ENCODE assay signal across 17 cellular contexts in the genomic region with DNA sequence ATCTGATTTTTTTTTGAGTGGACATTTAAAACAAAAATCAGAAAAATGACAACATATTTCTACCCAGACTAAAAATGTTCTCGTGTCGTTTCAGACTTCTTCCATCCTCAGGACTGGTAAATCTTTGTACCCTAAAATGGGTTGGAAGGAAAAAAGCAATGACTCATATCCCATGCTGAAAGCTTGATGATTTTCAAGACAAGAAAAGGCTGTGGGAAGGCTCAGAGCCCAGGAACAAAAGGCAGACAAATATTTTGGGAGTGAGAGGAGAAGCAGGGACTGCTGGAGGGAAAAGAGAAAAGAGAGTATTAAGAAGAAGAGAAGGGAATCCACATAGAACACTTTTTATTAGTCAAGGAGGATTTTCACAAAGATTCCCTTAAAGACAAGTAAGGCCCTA.
DNase-seq lines count a peak whose midpoint lies in the region; ATAC-seq and TF ChIP-seq lines count a peak whose summit lies in the region.
"Had no signal": no experiment of that assay in that cellular context is flagged by ENCODE, and none has a peak within 500 bp of the region (broad histone marks: within the 10 kb centered on the region; RNA-seq: fewer than 3 reads in every experiment).

No MANE protein-coding gene starts in this region.

- H3K27ac ChIP-seq in GM23248 (peak overlapping the region; percentile 80), brain microvascular endothelial cell (peak overlapping the region; percentile 35), heart left ventricle (peak overlapping the region in 8 of 12 donors; percentile 35 to 69 (median 58)), rectal smooth muscle tissue (ENCODE audit: low read depth, low read length) (peak overlapping the region; percentile 34)
- H3K27ac ChIP-seq: neural progenitor cell had no signal

- no peak for TF ChIP-seq POLR2A in heart left ventricle (IDR thresholded peaks at IDR 0.05)

- TF ChIP-seq CTCF in brain microvascular endothelial cell (IDR thresholded peaks at IDR 0.05; ENCODE audit: low read depth, low read length, missing control alignments) (no peak), heart left ventricle (IDR thresholded peaks at IDR 0.05) (no peak)

- intact Hi-C loops in heart left ventricle (cut with DNase I): no loop called here

- no peaks in the 10 kb centered on the region for H3K79me2 ChIP-seq in GM23248 (ENCODE audit: insufficient read depth)

- H3K9ac ChIP-seq in GM23248: peak overlapping the region; percentile 44
- no peak overlapping the region for H3K9ac ChIP-seq in rectal smooth muscle tissue (ENCODE audit: low read length)
- H3K9ac ChIP-seq: neural progenitor cell had no signal

- H3K27me3 ChIP-seq in GM23248 (replicated peaks; ENCODE audit: insufficient read depth) (no peaks in the 10 kb centered on the region), brain microvascular endothelial cell (replicated peaks) (no peaks in the 10 kb centered on the region), heart left ventricle (no peaks in the 10 kb centered on the region), rectal smooth muscle tissue (ENCODE audit: control insufficient read depth, insufficient read depth, low read length) (no peaks in the 10 kb centered on the region)
- H3K27me3 ChIP-seq: BE2C, neural progenitor cell, right lobe of liver had no signal

- H3K4me3 ChIP-seq in GM23248: peak overlapping the region; percentile 10; the same call in 1 of the 2 replicates
- H3K4me3 ChIP-seq in brain microvascular endothelial cell (ENCODE audit: low read depth, low read length): no peak overlapping the region
- H3K4me3 ChIP-seq in heart left ventricle: no peak overlapping the region
- no peak overlapping the region for H3K4me3 ChIP-seq in rectal smooth muscle tissue (ENCODE audit: low read length)
- H3K4me3 ChIP-seq: neural progenitor cell, right lobe of liver had no signal

- 0 to 5% methylated on average over 2 of the region's 2 CpGs for WGBS in GM23248 (ENCODE audit: low coverage in 1 of 2, low lambda C conversion rate in 2 of 2, missing lambda C conversion rate in 2 of 2), 2 experiments
- 57 to 72% (median 63%) methylated on average over 2 of the region's 2 CpGs for WGBS in heart left ventricle, 4 donors

- peaks cover 30% of the 10 kb centered on the region for H3F3A ChIP-seq in GM23248 (ENCODE audit: insufficient read depth)

- DNase-seq in GM23248 (peak; percentile 76), brain microvascular endothelial cell (peak; percentile 46), heart left ventricle (no peak), cortex of kidney (lab: John Stamatoyannopoulos, UW) (no peak)
- DNase-seq: activated CD4-positive, alpha-beta T cell treated with anti-CD3 and anti-CD28 coated beads for 4 hours; BE2C; GOT3; NCI-H1092; NCI-H2171; right lobe of liver; T1000 had no signal

- peaks cover 27% of the 10 kb centered on the region for H3K4me1 ChIP-seq in GM23248 (ENCODE audit: insufficient read depth)
- H3K4me1 ChIP-seq in heart left ventricle: peaks cover 0 to 20% (median 3%) of the 10 kb centered on the region in 12 donors
- H3K4me1 ChIP-seq in rectal smooth muscle tissue (ENCODE audit: control insufficient read depth, insufficient read depth, low read length): peaks cover 3% of the 10 kb centered on the region
- H3K4me1 ChIP-seq: BE2C, neural progenitor cell had no signal

- peak overlapping the region; percentile 47 for H3K4me2 ChIP-seq in GM23248 (ENCODE audit: unreplicated experiment)
- H3K4me2 ChIP-seq: neural progenitor cell had no signal

- no peaks in the 10 kb centered on the region for H4K20me1 ChIP-seq in GM23248 (ENCODE audit: insufficient read depth)

- peak overlapping the region; percentile 72 for H2AFZ ChIP-seq in GM23248
- H2AFZ ChIP-seq: neural progenitor cell had no signal

- H3K9me2 ChIP-seq in GM23248 (ENCODE audit: insufficient read depth): no peaks in the 10 kb centered on the region; the same call in 1 of the 2 replicates

- no peaks in the 10 kb centered on the region for H3K9me3 ChIP-seq in GM23248 (ENCODE audit: low read depth)
- H3K9me3 ChIP-seq in heart left ventricle: peaks cover 0 to 5% (median 0%) of the 10 kb centered on the region in 12 donors
- H3K9me3 ChIP-seq: BE2C had no signal

- peak; percentile 51 to 90 (median 87) for ATAC-seq in heart left ventricle
- no peak for ATAC-seq in GM21737 (IDR thresholded peaks at IDR 0.05; ENCODE audit: unreplicated experiment)
- ATAC-seq in GM21717 (IDR thresholded peaks at IDR 0.05; ENCODE audit: unreplicated experiment): no peak
- no peak for ATAC-seq in SK-N-SH treated with all-trans-retinoic acid at 6 μM for 48 hours
- ATAC-seq: right lobe of liver; stimulated activated effector memory CD8-positive, alpha-beta T cell treated with anti-CD3 and anti-CD28 coated beads, Interleukin-12 subunit alpha, Interleukin-12 subunit beta, amount 100 ng/mL, for 72 hours had no signal

- H3K36me3 ChIP-seq in GM23248 (ENCODE audit: low read depth): no peaks in the 10 kb centered on the region
- no peaks in the 10 kb centered on the region for H3K36me3 ChIP-seq in brain microvascular endothelial cell (replicated peaks)
- no peaks in the 10 kb centered on the region for H3K36me3 ChIP-seq in heart left ventricle
- no peaks in the 10 kb centered on the region for H3K36me3 ChIP-seq in rectal smooth muscle tissue (ENCODE audit: control insufficient read depth, insufficient read depth, low read length)
- H3K36me3 ChIP-seq: BE2C, neural progenitor cell, right lobe of liver had no signal

- in situ Hi-C loops in GM23248 (cut with MboI) (no loop called here), brain microvascular endothelial cell (cut with HindIII; ENCODE audit: low pct_ligation_motif_present, low sequenced_read_pairs) (no loop called here)

TF ChIP-seq in SK-N-SH treated with all-trans-retinoic acid at 6 μM for 48 hours, 23 proteins besides CTCF, POLR2A, EP300 and RAD21:
- TF ChIP-seq SNAI2 (CRISPR knock-in tag; IDR thresholded peaks at IDR 0.05) (no peak), ZFP30 (CRISPR knock-in tag; IDR thresholded peaks at IDR 0.05) (no peak)
- TF ChIP-seq, protein P1, sequence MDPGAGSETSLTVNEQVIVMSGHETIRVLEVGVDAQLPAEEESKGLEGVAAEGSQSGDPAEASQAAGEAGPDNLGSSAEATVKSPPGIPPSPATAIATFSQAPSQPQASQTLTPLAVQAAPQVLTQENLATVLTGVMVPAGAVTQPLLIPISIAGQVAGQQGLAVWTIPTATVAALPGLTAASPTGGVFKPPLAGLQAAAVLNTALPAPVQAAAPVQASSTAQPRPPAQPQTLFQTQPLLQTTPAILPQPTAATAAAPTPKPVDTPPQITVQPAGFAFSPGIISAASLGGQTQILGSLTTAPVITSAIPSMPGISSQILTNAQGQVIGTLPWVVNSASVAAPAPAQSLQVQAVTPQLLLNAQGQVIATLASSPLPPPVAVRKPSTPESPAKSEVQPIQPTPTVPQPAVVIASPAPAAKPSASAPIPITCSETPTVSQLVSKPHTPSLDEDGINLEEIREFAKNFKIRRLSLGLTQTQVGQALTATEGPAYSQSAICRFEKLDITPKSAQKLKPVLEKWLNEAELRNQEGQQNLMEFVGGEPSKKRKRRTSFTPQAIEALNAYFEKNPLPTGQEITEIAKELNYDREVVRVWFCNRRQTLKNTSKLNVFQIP (CRISPR knock-in tag; IDR thresholded peaks at IDR 0.05; ENCODE audit: borderline replicate concordance, low read depth): no peak
- TF ChIP-seq, protein P2, sequence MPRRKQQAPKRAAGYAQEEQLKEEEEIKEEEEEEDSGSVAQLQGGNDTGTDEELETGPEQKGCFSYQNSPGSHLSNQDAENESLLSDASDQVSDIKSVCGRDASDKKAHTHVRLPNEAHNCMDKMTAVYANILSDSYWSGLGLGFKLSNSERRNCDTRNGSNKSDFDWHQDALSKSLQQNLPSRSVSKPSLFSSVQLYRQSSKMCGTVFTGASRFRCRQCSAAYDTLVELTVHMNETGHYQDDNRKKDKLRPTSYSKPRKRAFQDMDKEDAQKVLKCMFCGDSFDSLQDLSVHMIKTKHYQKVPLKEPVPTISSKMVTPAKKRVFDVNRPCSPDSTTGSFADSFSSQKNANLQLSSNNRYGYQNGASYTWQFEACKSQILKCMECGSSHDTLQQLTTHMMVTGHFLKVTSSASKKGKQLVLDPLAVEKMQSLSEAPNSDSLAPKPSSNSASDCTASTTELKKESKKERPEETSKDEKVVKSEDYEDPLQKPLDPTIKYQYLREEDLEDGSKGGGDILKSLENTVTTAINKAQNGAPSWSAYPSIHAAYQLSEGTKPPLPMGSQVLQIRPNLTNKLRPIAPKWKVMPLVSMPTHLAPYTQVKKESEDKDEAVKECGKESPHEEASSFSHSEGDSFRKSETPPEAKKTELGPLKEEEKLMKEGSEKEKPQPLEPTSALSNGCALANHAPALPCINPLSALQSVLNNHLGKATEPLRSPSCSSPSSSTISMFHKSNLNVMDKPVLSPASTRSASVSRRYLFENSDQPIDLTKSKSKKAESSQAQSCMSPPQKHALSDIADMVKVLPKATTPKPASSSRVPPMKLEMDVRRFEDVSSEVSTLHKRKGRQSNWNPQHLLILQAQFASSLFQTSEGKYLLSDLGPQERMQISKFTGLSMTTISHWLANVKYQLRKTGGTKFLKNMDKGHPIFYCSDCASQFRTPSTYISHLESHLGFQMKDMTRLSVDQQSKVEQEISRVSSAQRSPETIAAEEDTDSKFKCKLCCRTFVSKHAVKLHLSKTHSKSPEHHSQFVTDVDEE (CRISPR knock-in tag; IDR thresholded peaks at IDR 0.05): no peak
TF ChIP-seq in SK-N-SH treated with all-trans-retinoic acid at 6 μM for 48 hours: peak in this region for 0.

Comparison
In these comparisons a context has a peak if more than half of its experiments do, and no peak if none do; other contexts are left out.
1. DNase-seq: peak in GM23248 (single experiment) and brain microvascular endothelial cell (single experiment); none in heart left ventricle (0 of 5) and cortex of kidney (single experiment).
2. ATAC-seq: peak in heart left ventricle (4 of 4); none in GM21737 (single experiment), GM21717 (single experiment) and SK-N-SH treated with all-trans-retinoic acid at 6 μM for 48 hours (single experiment).
3. Peak in every context shown above with its lines, with median percentiles within 50 percentile points of each other: H3K27ac ChIP-seq.